17 cellular contexts compared by ENCODE assay signal in the genomic region with DNA sequence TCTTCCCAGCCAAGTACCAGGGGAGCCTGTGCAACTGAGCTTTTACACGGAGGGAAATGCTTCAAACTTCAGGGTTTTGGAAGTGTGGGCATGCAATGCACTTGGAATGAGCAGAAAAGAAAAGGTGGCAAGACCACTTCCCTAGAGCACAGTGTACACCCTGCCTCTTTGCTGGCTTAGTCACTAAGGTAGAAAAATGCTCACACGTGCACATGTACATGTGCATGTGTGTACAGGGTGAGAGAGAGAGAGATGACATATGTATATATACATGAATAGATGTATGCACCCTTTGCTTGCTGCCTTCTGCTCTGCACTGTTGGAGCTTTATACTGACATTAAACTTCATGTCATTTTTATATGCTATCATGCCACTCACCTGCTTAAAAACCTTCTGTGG. TPM values are rescaled to one million over a fixed set of nuclear protein-coding genes. Genes with fewer than 3 reads are reported as not detected.
DNase-seq lines count a peak whose midpoint lies in the region; ATAC-seq and TF ChIP-seq lines count a peak whose summit lies in the region.
"Had no signal": no experiment of that assay in that cellular context is flagged by ENCODE, and none has a peak within 500 bp of the region (broad histone marks: within the 10 kb centered on the region; RNA-seq: fewer than 3 reads in every experiment).

No MANE protein-coding gene starts in this region.

- H3K4me3 Mint-ChIP-seq in CD4-positive, CD25-positive, alpha-beta regulatory T cell: peak overlapping the region; percentile 50 to 88 (median 56)
- H3K4me3 Mint-ChIP-seq in CD4-positive, alpha-beta memory T cell: peak overlapping the region in 6 of 8 donors; percentile 33 to 87 (median 66)
- H3K4me3 Mint-ChIP-seq in effector memory CD8-positive, alpha-beta T cell: peak overlapping the region; percentile 72 to 82
- no peak overlapping the region for H3K4me3 Mint-ChIP-seq in natural killer cell
- H3K4me3 Mint-ChIP-seq: H9 had no signal

- peaks cover 39 to 91% (median 63%) of the 10 kb centered on the region in 4 donors for H3K4me1 Mint-ChIP-seq in CD4-positive, CD25-positive, alpha-beta regulatory T cell
- peaks cover 48 to 81% (median 66%) of the 10 kb centered on the region in 4 donors for H3K4me1 Mint-ChIP-seq in CD4-positive, alpha-beta memory T cell
- H3K4me1 Mint-ChIP-seq in effector memory CD8-positive, alpha-beta T cell (ENCODE audit: low read depth in 2 of 2): peaks cover 44 to 65% of the 10 kb centered on the region in 2 donors
- H3K4me1 Mint-ChIP-seq in natural killer cell: peaks cover 64% of the 10 kb centered on the region in 2 donors

- H3K27me3 ChIP-seq in CD4-positive, CD25-positive, alpha-beta regulatory T cell (ENCODE audit: control insufficient read depth, insufficient read depth, low read length): no peaks in the 10 kb centered on the region
- H3K27me3 ChIP-seq in CD4-positive, alpha-beta memory T cell (ENCODE audit: insufficient read depth, low read length): no peaks in the 10 kb centered on the region
- H3K27me3 ChIP-seq: BE2C, Peyer's patch had no signal

- peaks cover 7% of the 10 kb centered on the region for H3K36me3 Mint-ChIP-seq in CD4-positive, CD25-positive, alpha-beta regulatory T cell
- H3K36me3 Mint-ChIP-seq in CD4-positive, alpha-beta memory T cell: peaks cover 2 to 7% of the 10 kb centered on the region in 2 donors
- H3K36me3 Mint-ChIP-seq in effector memory CD8-positive, alpha-beta T cell (ENCODE audit: insufficient read depth): peaks cover 14% of the 10 kb centered on the region
- H3K36me3 Mint-ChIP-seq in natural killer cell: no peaks in the 10 kb centered on the region

- H3K36me3 ChIP-seq in CD4-positive, CD25-positive, alpha-beta regulatory T cell (ENCODE audit: control insufficient read depth, insufficient read depth, low read length): no peaks in the 10 kb centered on the region
- H3K36me3 ChIP-seq in CD4-positive, alpha-beta memory T cell (ENCODE audit: insufficient read depth, low read length): no peaks in the 10 kb centered on the region
- H3K36me3 ChIP-seq: BE2C, Peyer's patch had no signal

- H3K9me3 Mint-ChIP-seq in CD4-positive, CD25-positive, alpha-beta regulatory T cell: peaks cover 0 to 2% (median 0%) of the 10 kb centered on the region in 7 donors
- peaks cover 0 to 3% (median 0%) of the 10 kb centered on the region in 8 donors for H3K9me3 Mint-ChIP-seq in CD4-positive, alpha-beta memory T cell
- no peaks in the 10 kb centered on the region for H3K9me3 Mint-ChIP-seq in effector memory CD8-positive, alpha-beta T cell
- no peaks in the 10 kb centered on the region for H3K9me3 Mint-ChIP-seq in natural killer cell
- H3K9me3 Mint-ChIP-seq: H9 had no signal

- no peaks in the 10 kb centered on the region for H3K9me3 ChIP-seq in CD4-positive, CD25-positive, alpha-beta regulatory T cell (ENCODE audit: control insufficient read depth in 2 of 2, low read length in 2 of 2)
- no peaks in the 10 kb centered on the region for H3K9me3 ChIP-seq in CD4-positive, alpha-beta memory T cell (ENCODE audit: control insufficient read depth in 1 of 2, low read length in 2 of 2)
- H3K9me3 ChIP-seq: BE2C, Peyer's patch had no signal

- intact Hi-C loops in CD4-positive, alpha-beta memory T cell (cut with micrococcal nuclease): no loop called here
- intact Hi-C loops in natural killer cell (cut with micrococcal nuclease): no loop called here

- ATAC-seq in CD4-positive, CD25-positive, alpha-beta regulatory T cell (ENCODE audit: low read depth in 2 of 2): no peak
- ATAC-seq in effector memory CD8-positive, alpha-beta T cell (replicated peaks): no peak
- no peak for ATAC-seq in natural killer cell

- peaks cover 53% of the 10 kb centered on the region for H3K4me1 ChIP-seq in CD4-positive, CD25-positive, alpha-beta regulatory T cell (ENCODE audit: control insufficient read depth, insufficient read depth, low read length, poor library complexity, severe bottlenecking)
- peaks cover 63% of the 10 kb centered on the region for H3K4me1 ChIP-seq in CD4-positive, alpha-beta memory T cell (ENCODE audit: insufficient read depth, low read length)
- H3K4me1 ChIP-seq: BE2C had no signal

- no peak for TF ChIP-seq CTCF in natural killer cell (IDR thresholded peaks at IDR 0.05)

- peak overlapping the region; percentile 58 to 99 (median 99) for H3K27ac Mint-ChIP-seq in CD4-positive, CD25-positive, alpha-beta regulatory T cell
- H3K27ac Mint-ChIP-seq in CD4-positive, alpha-beta memory T cell: peak overlapping the region; percentile 82 to 100 (median 99)
- H3K27ac Mint-ChIP-seq in effector memory CD8-positive, alpha-beta T cell: peak overlapping the region; percentile 99 to 100
- H3K27ac Mint-ChIP-seq in natural killer cell: peak overlapping the region; percentile 96 to 97
- H3K27ac Mint-ChIP-seq: H9 had no signal

- peaks cover 17% of the 10 kb centered on the region for H3K27me3 Mint-ChIP-seq in CD4-positive, CD25-positive, alpha-beta regulatory T cell
- no peaks in the 10 kb centered on the region for H3K27me3 Mint-ChIP-seq in CD4-positive, alpha-beta memory T cell
- H3K27me3 Mint-ChIP-seq in effector memory CD8-positive, alpha-beta T cell: no peaks in the 10 kb centered on the region
- no peaks in the 10 kb centered on the region for H3K27me3 Mint-ChIP-seq in natural killer cell (ENCODE audit: low read depth in 2 of 2)

- H3K27ac ChIP-seq in CD4-positive, CD25-positive, alpha-beta regulatory T cell (ENCODE audit: insufficient read depth, low read length, poor library complexity, severe bottlenecking): peak overlapping the region; percentile 92
- no peak overlapping the region for H3K27ac ChIP-seq in CD4-positive, alpha-beta memory T cell (ENCODE audit: low read depth, low read length)
- H3K27ac ChIP-seq: Peyer's patch had no signal

- CTCF ChIA-PET in CD4-positive, alpha-beta memory T cell (lab: Charles Lee; ENCODE audit: partially characterized antibody): interaction anchor here (2.3 to 3.4 kb wide), 3 partner anchors 10 to 336 kb away, joined by 12 to 22 read pairs (median 20); no protein-coding TSS in a partner anchor

- H3K4me3 ChIP-seq in CD4-positive, CD25-positive, alpha-beta regulatory T cell (ENCODE audit: low read depth, low read length): peak overlapping the region; percentile 52
- no peak overlapping the region for H3K4me3 ChIP-seq in CD4-positive, alpha-beta memory T cell (ENCODE audit: low read length in 2 of 2)
- H3K4me3 ChIP-seq: Peyer's patch had no signal

- DNase-seq in CD4-positive, CD25-positive, alpha-beta regulatory T cell: peak in 1 of 3 donors; percentile 39
- DNase-seq in CD4-positive, alpha-beta memory T cell: no peak
- DNase-seq in effector memory CD8-positive, alpha-beta T cell: no peak
- DNase-seq in natural killer cell: no peak
- no peak for DNase-seq in NOMO-1 (lab: John Stamatoyannopoulos, UW; ENCODE audit: unreplicated experiment in 2 of 2)
- DNase-seq in HCEC 1CT: no peak
- DNase-seq in superior temporal gyrus (ENCODE audit: extremely low spot score): no peak
- DNase-seq: BE2C, H9, Kasumi-1, NCI-H1417, NCI-H1930, NCI-H2171 treated with DMSO at 0.1 percent for 48 hours, NCI-H510A, NCI-H82, Peyer's patch, Right ventricle myocardium superior had no signal

- POLR2A ChIA-PET in CD4-positive, alpha-beta memory T cell (lab: Charles Lee; ENCODE audit: partially characterized antibody): interaction anchor here (2.2 to 4.1 kb wide), 5 partner anchors 11 to 337 kb away, joined by 13 to 94 read pairs (median 19); no protein-coding TSS in a partner anchor

RNA-seq across cellular contexts. Expression of a gene that starts 7.9 kb away (rescaled TPM):
- 126 TPM for total RNA-seq in CD4-positive, CD25-positive, alpha-beta regulatory T cell
- polyA plus RNA-seq in CD4-positive, CD25-positive, alpha-beta regulatory T cell: 10 to 100 TPM; 74.9 to 89.6 (median 83.7) TPM
- 100 to 1,000 TPM; 119 to 122 TPM for total RNA-seq in CD4-positive, alpha-beta memory T cell
- 10 to 100 TPM; 72.4 to 83.3 TPM for polyA plus RNA-seq in CD4-positive, alpha-beta memory T cell
- 100 to 1,000 TPM; 109 to 114 (median 112) TPM for total RNA-seq in natural killer cell
